ENCODE assay signal across 16 cellular contexts in genomic region chr1:11498956-11499824, GRCh38. TPM values are rescaled to one million over a fixed set of nuclear protein-coding genes. Genes with fewer than 3 reads are reported as not detected.
"Had no signal": no experiment of that assay in that cellular context is flagged by ENCODE, and none has a peak within 500 bp of the region (broad histone marks: within the 10 kb centered on the region; RNA-seq: fewer than 3 reads in every experiment).

No MANE protein-coding gene starts in this region.

- DNase-seq: activated B cell treated with CpG ODN at 0.5 μM for 24 hours; activated CD4-positive, alpha-beta T cell treated with anti-CD3 and anti-CD28 coated beads, Interleukin-2, amount 10 ng/mL, durations not matched to agents 24 days and 14 days; activated CD8-positive, alpha-beta memory T cell treated with anti-CD3 and anti-CD28 coated beads for 24 hours; activated naive CD4-positive, alpha-beta T cell treated with anti-CD3 and anti-CD28 coated beads, Interleukin-2, amount 50 U/mL, for 16 hours; adrenal gland; mammary epithelial cell; transverse colon had no signal

- ATAC-seq: stimulated activated memory B cell treated with anti-CD40 and anti-IgM and Interleukin-4, amounts not matched to agents 10 μg/mL and 1 μg/mL and 100 μg/mL, for 72 hours had no signal

- H3K9me3 ChIP-seq: adrenal gland had no signal

- H3K4me3 ChIP-seq: adrenal gland, right atrium auricular region, smooth muscle cell, transverse colon had no signal

- H3K36me3 ChIP-seq: adrenal gland, right atrium auricular region, transverse colon had no signal

- H3K4me3 Mint-ChIP-seq: activated B cell treated with CpG ODN at 0.5 μM for 24 hours; activated CD4-positive, alpha-beta T cell treated with anti-CD3 and anti-CD28 coated beads, Interleukin-2, amount 10 ng/mL, durations not matched to agents 24 days and 14 days; central memory CD8-positive, alpha-beta T cell; dendritic cell treated with granulocyte-macrophage colony-stimulating factor and Interleukin-4, amounts not matched to agents 40 ng/mL and 50 ng/mL, for 4 days; nephron; stimulated activated memory B cell treated with anti-CD40 and anti-IgM and Interleukin-4, amounts not matched to agents 10 μg/mL and 1 μg/mL and 100 μg/mL, for 72 hours; T-helper 1 cell treated with Interleukin-12 subunit alpha and Interleukin-12 subunit beta and Interleukin-4 antibody, amounts not matched to agents 30 μg/mL and 1 μg/mL, for 36 hours had no signal

- H3K4me2 ChIP-seq: smooth muscle cell had no signal

- H3K27ac Mint-ChIP-seq: activated B cell treated with CpG ODN at 0.5 μM for 24 hours; activated CD4-positive, alpha-beta T cell treated with anti-CD3 and anti-CD28 coated beads, Interleukin-2, amount 10 ng/mL, durations not matched to agents 24 days and 14 days; activated T-helper 2 cell treated with anti-CD3 and anti-CD28 coated beads, Interferon-gamma antibody, Interleukin-2, Interleukin-4, amounts not matched to agents 10 μg/mL and 5 μg/mL and 100 μg/mL, durations not matched to agents 14 hours and 24 hours and 36 hours; dendritic cell treated with granulocyte-macrophage colony-stimulating factor and Interleukin-4, amounts not matched to agents 40 ng/mL and 50 ng/mL, for 4 days; nephron; stimulated activated memory B cell treated with anti-CD40 and anti-IgM and Interleukin-4, amounts not matched to agents 10 μg/mL and 1 μg/mL and 100 μg/mL, for 72 hours; T-helper 1 cell treated with Interleukin-12 subunit alpha and Interleukin-12 subunit beta and Interleukin-4 antibody, amounts not matched to agents 30 μg/mL and 1 μg/mL, for 36 hours had no signal

- H3K27me3 ChIP-seq: right atrium auricular region had no signal

- H3K27ac ChIP-seq: adrenal gland, right atrium auricular region, transverse colon had no signal

- H3K4me1 Mint-ChIP-seq: activated B cell treated with CpG ODN at 0.5 μM for 24 hours; activated CD4-positive, alpha-beta T cell treated with anti-CD3 and anti-CD28 coated beads, Interleukin-2, amount 10 ng/mL, durations not matched to agents 24 days and 14 days; central memory CD8-positive, alpha-beta T cell; nephron; stimulated activated memory B cell treated with anti-CD40 and anti-IgM and Interleukin-4, amounts not matched to agents 10 μg/mL and 1 μg/mL and 100 μg/mL, for 72 hours had no signal

- H3K4me1 ChIP-seq: adrenal gland, right atrium auricular region, transverse colon had no signal

RNA-seq across cellular contexts. Expression of gene DISP3, which starts 20.2 kb away (rescaled TPM):
- total RNA-seq: smooth muscle cell had no signal
- polyA plus RNA-seq: esophagus had no signal
